Comparison of ENCODE assay signal across 8 cellular contexts in the genomic region with DNA sequence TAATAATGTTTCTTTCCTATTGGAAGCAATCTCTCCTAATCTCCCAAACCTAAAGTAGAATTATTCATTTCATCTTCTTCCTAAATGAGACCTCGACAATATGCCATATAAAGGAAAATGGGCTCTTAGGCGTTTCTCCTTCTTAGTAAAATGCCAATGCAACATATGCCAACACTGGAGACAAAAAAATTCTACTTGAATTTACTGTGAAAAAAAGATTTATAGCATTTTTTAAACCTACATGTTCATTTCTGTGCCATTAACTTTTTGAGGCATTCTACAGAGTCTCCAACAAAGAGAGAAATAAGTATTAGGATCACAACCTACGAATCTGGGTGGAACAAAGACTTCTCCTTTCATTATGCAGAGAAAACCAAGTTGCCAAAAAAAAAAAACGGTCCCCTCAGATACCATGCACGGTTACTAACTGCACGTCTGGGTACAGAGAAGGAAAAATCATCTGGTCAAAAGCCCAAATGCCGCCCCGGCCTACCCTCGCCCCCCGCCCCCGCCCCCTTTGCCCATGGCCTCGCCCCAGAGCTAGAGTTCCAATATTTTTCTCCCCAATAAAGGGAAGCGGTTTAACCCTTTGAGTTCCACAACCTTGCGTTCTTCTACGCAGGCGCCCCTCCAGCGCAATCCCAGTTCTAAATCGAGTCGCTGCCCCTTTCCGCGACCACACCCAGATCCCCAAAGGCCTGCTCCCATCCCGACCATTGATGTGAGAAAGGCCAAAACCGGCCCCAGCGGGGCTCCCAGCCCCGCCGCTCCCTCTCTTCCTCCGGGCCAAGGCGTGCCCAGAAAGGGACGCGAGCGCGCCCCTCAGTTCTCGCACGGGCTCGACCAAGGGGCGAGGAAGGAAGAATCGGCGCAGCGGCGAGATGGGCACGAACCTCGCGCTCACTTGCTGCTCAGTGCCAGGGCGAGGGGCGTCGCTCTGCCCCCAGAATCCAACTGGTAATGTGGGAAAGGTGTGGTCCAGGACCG. TPM values are rescaled to one million over a fixed set of nuclear protein-coding genes. Genes with fewer than 3 reads are reported as not detected.
DNase-seq lines count a peak whose midpoint lies in the region; ATAC-seq and TF ChIP-seq lines count a peak whose summit lies in the region.

No MANE protein-coding gene starts in this region.

- H3K27ac ChIP-seq in BLaER1 (peak overlapping the region; percentile 78), SJCRH30 (peak overlapping the region; percentile 18; the same call in 1 of the 2 replicates), smooth muscle cell (ENCODE audit: low read depth) (peak overlapping the region; percentile 9)

- no peaks in the 10 kb centered on the region for H3K9me3 Mint-ChIP-seq in central memory CD8-positive, alpha-beta T cell

- peak; percentile 46 to 62 for DNase-seq in SJCRH30
- peak in 1 of 2 donors; percentile 16 for DNase-seq in central memory CD8-positive, alpha-beta T cell (ENCODE audit: low spot score in 2 of 2)
- peak; percentile 62 for DNase-seq in islet precursor cell
- peak; percentile 22 for DNase-seq in smooth muscle cell (lab: John Stamatoyannopoulos, UW; ENCODE audit: unreplicated experiment)
- DNase-seq in NCI-H510A (lab: John Stamatoyannopoulos, UW) = no peak

- H3K27me3 Mint-ChIP-seq in central memory CD8-positive, alpha-beta T cell = no peaks in the 10 kb centered on the region

- H3K4me2 ChIP-seq in BLaER1 (peak overlapping the region; percentile 89), smooth muscle cell (peak overlapping the region; percentile 93)

- H4K20me1 ChIP-seq in BLaER1 = peaks cover 26% of the 10 kb centered on the region
- H4K20me1 ChIP-seq in smooth muscle cell (ENCODE audit: low read depth) = no peaks in the 10 kb centered on the region

- H3K4me3 ChIP-seq in BLaER1 (peak overlapping the region; percentile 99), SJCRH30 (peak overlapping the region; percentile 97), smooth muscle cell (peak overlapping the region; percentile 91)

- TF ChIP-seq CTCF in smooth muscle cell (IDR thresholded peaks at IDR 0.05; ENCODE audit: borderline replicate concordance, insufficient read depth, poor library complexity, severe bottlenecking) = no peak

- H3K79me2 ChIP-seq in smooth muscle cell (ENCODE audit: low read depth) = peaks cover 49% of the 10 kb centered on the region

- H2AFZ ChIP-seq in smooth muscle cell (ENCODE audit: low read depth) = peak overlapping the region; percentile 75

- ATAC-seq in GM19023 (IDR thresholded peaks at IDR 0.05; ENCODE audit: unreplicated experiment) (peak; percentile 27), HG03159 (IDR thresholded peaks at IDR 0.05; ENCODE audit: unreplicated experiment) (peak; percentile 29)
- peak; percentile 20 for ATAC-seq in central memory CD8-positive, alpha-beta T cell (replicated peaks; ENCODE audit: extremely low read depth, poor library complexity, severe bottlenecking)

- WGBS in smooth muscle cell (ENCODE audit: low lambda C conversion rate) = 3% methylated on average over 46 of the region's 47 CpGs

- H3K4me1 Mint-ChIP-seq in central memory CD8-positive, alpha-beta T cell = peaks cover 15% of the 10 kb centered on the region

- peak overlapping the region; percentile 87 for H3K9ac ChIP-seq in BLaER1
- peak overlapping the region; percentile 84 for H3K9ac ChIP-seq in smooth muscle cell (ENCODE audit: low read depth)

- H3K4me3 Mint-ChIP-seq in central memory CD8-positive, alpha-beta T cell = peak overlapping the region; percentile 90

- peaks cover 7% of the 10 kb centered on the region; the same call in 1 of the 2 replicates for H3K36me3 ChIP-seq in BLaER1
- no peaks in the 10 kb centered on the region for H3K36me3 ChIP-seq in SJCRH30
- H3K36me3 ChIP-seq in smooth muscle cell (ENCODE audit: low read depth) = no peaks in the 10 kb centered on the region

- no peaks in the 10 kb centered on the region for H3K27me3 ChIP-seq in BLaER1
- H3K27me3 ChIP-seq in SJCRH30 = no peaks in the 10 kb centered on the region
- no peaks in the 10 kb centered on the region for H3K27me3 ChIP-seq in smooth muscle cell (ENCODE audit: low read depth)

- H3F3A ChIP-seq in smooth muscle cell (ENCODE audit: low read depth) = peaks cover 3% of the 10 kb centered on the region

- H3K9me3 ChIP-seq in BLaER1 = no peaks in the 10 kb centered on the region
- H3K9me3 ChIP-seq in SJCRH30 (replicated peaks) = no peaks in the 10 kb centered on the region
- no peaks in the 10 kb centered on the region for H3K9me3 ChIP-seq in smooth muscle cell (replicated peaks; ENCODE audit: low read depth)

- H3K27ac Mint-ChIP-seq in central memory CD8-positive, alpha-beta T cell (ENCODE audit: low read depth) = peak overlapping the region; percentile 95

- peaks cover 19% of the 10 kb centered on the region for H3K4me1 ChIP-seq in BLaER1
- peaks cover 3% of the 10 kb centered on the region; the same call in 1 of the 2 replicates for H3K4me1 ChIP-seq in SJCRH30
- peaks cover 10% of the 10 kb centered on the region for H3K4me1 ChIP-seq in smooth muscle cell (ENCODE audit: low read depth)

- peaks cover 9% of the 10 kb centered on the region for H3K36me3 Mint-ChIP-seq in central memory CD8-positive, alpha-beta T cell (ENCODE audit: insufficient read depth)

RNA-seq across cellular contexts. Expression of a gene that starts 1.0 kb away (rescaled TPM):
- 14.9 and 17.1 TPM in 2 replicates for total RNA-seq in SJCRH30 (2014; rRNA removed; shearing (Covaris generic))
- 14.9 and 16.0 TPM in 2 replicates for total RNA-seq in smooth muscle cell
- 5.8 and 8.5 TPM in 2 replicates for polyA plus RNA-seq in smooth muscle cell

RNA-seq across cellular contexts. Expression of a gene that starts 34.9 kb away (rescaled TPM):
- 52.2 and 54.2 TPM in 2 replicates for total RNA-seq in SJCRH30 (2014; rRNA removed; shearing (Covaris generic))
- total RNA-seq in smooth muscle cell = 110 and 165 TPM in 2 replicates
- 30.1 and 30.3 TPM in 2 replicates for polyA plus RNA-seq in smooth muscle cell

RNA-seq across cellular contexts. Expression of a gene that starts 49.6 kb away (rescaled TPM):
- total RNA-seq in SJCRH30 (2014; rRNA removed; shearing (Covaris generic)) = 20.7 and 24.7 TPM in 2 replicates
- 31.6 and 45.8 TPM in 2 replicates for total RNA-seq in smooth muscle cell
- 22.4 and 24.2 TPM in 2 replicates for polyA plus RNA-seq in smooth muscle cell

Comparison
In these comparisons a context has a peak if more than half of its experiments do, and no peak if none do; other contexts are left out.
1. H3K27ac ChIP-seq: peak in every context shown above with its lines; median percentile 78 in BLaER1; 18 in SJCRH30; 9 in smooth muscle cell.